ENCODE assay signal across 20 cellular contexts in genomic region chr17:32299579-32300158, GRCh38.
"Had no signal": no experiment of that assay in that cellular context is flagged by ENCODE, and none has a peak within 500 bp of the region (broad histone marks: within the 10 kb centered on the region; RNA-seq: fewer than 3 reads in every experiment).

No MANE protein-coding gene starts in this region.

- DNase-seq: activated CD4-positive, alpha-beta T cell treated with anti-CD3 and anti-CD28 coated beads for 4 hours; activated CD8-positive, alpha-beta memory T cell treated with anti-CD3 and anti-CD28 coated beads, Interleukin-2, amount 50 U/mL, for 4 hours; activated CD8-positive, alpha-beta T cell treated with anti-CD3 and anti-CD28 coated beads for 36 hours; activated gamma-delta T cell treated with Interleukin-2 at 50 U/mL for 16 hours; activated naive CD4-positive, alpha-beta T cell treated with anti-CD3 and anti-CD28 coated beads, Interleukin-2, amount 10 ng/mL, durations not matched to agents 7 days and 5 days; activated naive CD8-positive, alpha-beta T cell treated with anti-CD3 and anti-CD28 coated beads for 36 hours; activated T-cell treated with anti-CD3 and anti-CD28 coated beads, Interleukin-2, amount 50 U/mL, for 72 hours; Karpas-422; MM.1S; NCI-H1105 treated with DMSO at 0.1 percent for 48 hours; NCI-H146; NCI-H2081 treated with DMSO at 0.1 percent for 48 hours; NCI-H446; NCI-H774; NK-92 treated with Interleukin-12 subunit alpha and Interleukin-12 subunit beta, amount 100 ng/mL, for 24 hours had no signal

- H3K9me3 Mint-ChIP-seq: activated CD8-positive, alpha-beta T cell treated with anti-CD3 and anti-CD28 coated beads for 36 hours; activated naive CD4-positive, alpha-beta T cell treated with anti-CD3 and anti-CD28 coated beads, Interleukin-2, amount 10 ng/mL, durations not matched to agents 7 days and 5 days; activated naive CD8-positive, alpha-beta T cell treated with anti-CD3 and anti-CD28 coated beads for 36 hours; activated T-cell treated with anti-CD3 and anti-CD28 coated beads, Interleukin-2, amount 50 U/mL, for 72 hours; activated T-helper 2 cell treated with anti-CD3 and anti-CD28 coated beads, Interferon-gamma antibody, Interleukin-2, Interleukin-4, amounts not matched to agents 10 μg/mL and 5 μg/mL and 100 μg/mL, durations not matched to agents 14 hours and 24 hours and 36 hours; T-helper 1 cell treated with Interleukin-12 subunit alpha and Interleukin-12 subunit beta and Interleukin-4 antibody, amounts not matched to agents 30 μg/mL and 1 μg/mL, for 36 hours had no signal

- H3K9me3 ChIP-seq: SJSA1 had no signal

- H3K4me3 ChIP-seq: SJSA1 had no signal

- ATAC-seq: activated CD4-positive, CD25-positive, alpha-beta regulatory T cell treated with anti-CD3 and anti-CD28 coated beads, Interleukin-2, amount 50 U/mL, for 24 hours; activated CD8-positive, alpha-beta T cell treated with anti-CD3 and anti-CD28 coated beads for 36 hours; activated T-cell treated with anti-CD3 and anti-CD28 coated beads, Interleukin-2, amount 50 U/mL, for 72 hours had no signal

- FAIRE-seq: RCC 7860 had no signal

- H3K27ac Mint-ChIP-seq: activated CD8-positive, alpha-beta T cell treated with anti-CD3 and anti-CD28 coated beads for 36 hours; activated naive CD4-positive, alpha-beta T cell treated with anti-CD3 and anti-CD28 coated beads, Interleukin-2, amount 10 ng/mL, durations not matched to agents 7 days and 5 days; activated naive CD8-positive, alpha-beta T cell treated with anti-CD3 and anti-CD28 coated beads for 36 hours; activated T-cell treated with anti-CD3 and anti-CD28 coated beads, Interleukin-2, amount 50 U/mL, for 72 hours; activated T-helper 2 cell treated with anti-CD3 and anti-CD28 coated beads, Interferon-gamma antibody, Interleukin-2, Interleukin-4, amounts not matched to agents 10 μg/mL and 5 μg/mL and 100 μg/mL, durations not matched to agents 14 hours and 24 hours and 36 hours; T-helper 1 cell treated with Interleukin-12 subunit alpha and Interleukin-12 subunit beta and Interleukin-4 antibody, amounts not matched to agents 30 μg/mL and 1 μg/mL, for 36 hours had no signal

- H3K4me1 Mint-ChIP-seq: activated naive CD4-positive, alpha-beta T cell treated with anti-CD3 and anti-CD28 coated beads, Interleukin-2, amount 10 ng/mL, durations not matched to agents 7 days and 5 days; activated naive CD8-positive, alpha-beta T cell treated with anti-CD3 and anti-CD28 coated beads for 36 hours had no signal

- H3K4me1 ChIP-seq: SJSA1 had no signal

- H3K27me3 Mint-ChIP-seq: activated CD8-positive, alpha-beta T cell treated with anti-CD3 and anti-CD28 coated beads for 36 hours; activated naive CD8-positive, alpha-beta T cell treated with anti-CD3 and anti-CD28 coated beads for 36 hours had no signal

- H3K36me3 Mint-ChIP-seq: activated naive CD4-positive, alpha-beta T cell treated with anti-CD3 and anti-CD28 coated beads, Interleukin-2, amount 10 ng/mL, durations not matched to agents 7 days and 5 days; activated naive CD8-positive, alpha-beta T cell treated with anti-CD3 and anti-CD28 coated beads for 36 hours had no signal

- H3K27me3 ChIP-seq: SJSA1 had no signal

- H3K27ac ChIP-seq: SJSA1 had no signal

- H3K36me3 ChIP-seq: SJSA1 had no signal

- H3K4me3 Mint-ChIP-seq: activated CD8-positive, alpha-beta T cell treated with anti-CD3 and anti-CD28 coated beads for 36 hours; activated naive CD4-positive, alpha-beta T cell treated with anti-CD3 and anti-CD28 coated beads, Interleukin-2, amount 10 ng/mL, durations not matched to agents 7 days and 5 days; activated naive CD8-positive, alpha-beta T cell treated with anti-CD3 and anti-CD28 coated beads for 36 hours; activated T-cell treated with anti-CD3 and anti-CD28 coated beads, Interleukin-2, amount 50 U/mL, for 72 hours; T-helper 1 cell treated with Interleukin-12 subunit alpha and Interleukin-12 subunit beta and Interleukin-4 antibody, amounts not matched to agents 30 μg/mL and 1 μg/mL, for 36 hours had no signal
